Comparison of ENCODE assay signal across 15 cellular contexts in genomic region chr21:43619856-43620255, GRCh38. TPM values are rescaled to one million over a fixed set of nuclear protein-coding genes. Genes with fewer than 3 reads are reported as not detected.
DNase-seq lines count a peak whose midpoint lies in the region; ATAC-seq and TF ChIP-seq lines count a peak whose summit lies in the region.
"Had no signal": no experiment of that assay in that cellular context is flagged by ENCODE, and none has a peak within 500 bp of the region (broad histone marks: within the 10 kb centered on the region; RNA-seq: fewer than 3 reads in every experiment).

No MANE protein-coding gene starts in this region.

- no peaks in the 10 kb centered on the region for H3K27me3 ChIP-seq in H9 (ENCODE audit: insufficient read depth, low read length)

- H3K27me3 Mint-ChIP-seq in H9 (ENCODE audit: low read depth) (no peaks in the 10 kb centered on the region), osteocyte (ENCODE audit: unreplicated experiment) (no peaks in the 10 kb centered on the region)
- H3K27me3 Mint-ChIP-seq: stimulated activated naive CD8-positive, alpha-beta T cell treated with anti-CD3 and anti-CD28 coated beads, Interleukin-15, Interleukin-2, amounts not matched to agents 100 ng/mL and 50 ng/mL, for 24 hours had no signal

- ATAC-seq in HG03039 (IDR thresholded peaks at IDR 0.05; ENCODE audit: unreplicated experiment) = no peak
- ATAC-seq: activated CD8-positive, alpha-beta T cell treated with anti-CD3 and anti-CD28 coated beads, Interleukin-2, amount 10 ng/mL, durations not matched to agents 7 days and 5 days; sciatic nerve had no signal

- H3K9me3 Mint-ChIP-seq in H9 (peaks cover 15 to 16% of the 10 kb centered on the region in 2 experiments), osteocyte (ENCODE audit: unreplicated experiment) (no peaks in the 10 kb centered on the region)

- no peak for DNase-seq in H9
- peak; percentile 71 for DNase-seq in OCI-M1 (lab: John Stamatoyannopoulos, UW)
- no peak for DNase-seq in epithelial cell of proximal tubule (ENCODE audit: low read depth)
- DNase-seq in osteocyte (ENCODE audit: extremely low spot score, unreplicated experiment) = no peak
- no peak for DNase-seq in erythroblast (lab: John Stamatoyannopoulos, UW)
- DNase-seq in GM03348 (ENCODE audit: low spot score) = no peak
- DNase-seq: activated CD8-positive, alpha-beta T cell treated with anti-CD3 and anti-CD28 coated beads, Interleukin-2, amount 10 ng/mL, durations not matched to agents 7 days and 5 days; aorta; kidney glomerular epithelial cell; NCI-H1092; SHP77 had no signal

- no peak for TF ChIP-seq POLR2A in erythroblast (IDR thresholded peaks at IDR 0.05; ENCODE audit: low read length)

- no peaks in the 10 kb centered on the region for H3K9me3 ChIP-seq in H9 (ENCODE audit: control insufficient read depth, low read depth, low read length)

- no peak overlapping the region for H3K4ac ChIP-seq in H9 (ENCODE audit: low read depth, low read length)

- no peak overlapping the region for H4K91ac ChIP-seq in H9 (ENCODE audit: insufficient read length, low read depth, low read length)

- no peaks in the 10 kb centered on the region for H3K79me2 ChIP-seq in H9 (ENCODE audit: insufficient read depth, low read length)

- H3K27ac Mint-ChIP-seq in H9 (no peak overlapping the region), osteocyte (ENCODE audit: unreplicated experiment) (no peak overlapping the region)
- H3K27ac Mint-ChIP-seq: activated CD8-positive, alpha-beta T cell treated with anti-CD3 and anti-CD28 coated beads, Interleukin-2, amount 10 ng/mL, durations not matched to agents 7 days and 5 days; nephron; stimulated activated naive CD8-positive, alpha-beta T cell treated with anti-CD3 and anti-CD28 coated beads, Interleukin-15, Interleukin-2, amounts not matched to agents 100 ng/mL and 50 ng/mL, for 24 hours had no signal

- H2AK5ac ChIP-seq in H9 (ENCODE audit: insufficient read length, low read length) = no peak overlapping the region

- no peak overlapping the region for H2AFZ ChIP-seq in H9 (ENCODE audit: low read length)

- no peak overlapping the region for H3K14ac ChIP-seq in H9 (ENCODE audit: insufficient read depth, low read length)

- H2BK5ac ChIP-seq in H9 (ENCODE audit: insufficient read length, low read length) = no peak overlapping the region

- WGBS in H9 (ENCODE audit: extremely low coverage, insufficient read length, low lambda C conversion rate) = no CpG with 5 or more reads among the region's 4 CpGs

- no peak overlapping the region for H3K18ac ChIP-seq in H9 (ENCODE audit: insufficient read length, low read depth, low read length)

- H3K56ac ChIP-seq in H9 (ENCODE audit: insufficient read length, low read depth, low read length) = no peak overlapping the region

- H3K4me3 Mint-ChIP-seq in H9 (no peak overlapping the region), osteocyte (ENCODE audit: unreplicated experiment) (no peak overlapping the region)
- H3K4me3 Mint-ChIP-seq: activated CD8-positive, alpha-beta T cell treated with anti-CD3 and anti-CD28 coated beads, Interleukin-2, amount 10 ng/mL, durations not matched to agents 7 days and 5 days; nephron; stimulated activated naive CD8-positive, alpha-beta T cell treated with anti-CD3 and anti-CD28 coated beads, Interleukin-15, Interleukin-2, amounts not matched to agents 100 ng/mL and 50 ng/mL, for 24 hours had no signal

- no peak overlapping the region for H3K27ac ChIP-seq in H9 (ENCODE audit: insufficient read length, low read depth, low read length)

- no peak overlapping the region for H2BK20ac ChIP-seq in H9 (ENCODE audit: low read depth, low read length, poor library complexity, severe bottlenecking)

- H3K4me1 Mint-ChIP-seq in H9 (no peaks in the 10 kb centered on the region), osteocyte (ENCODE audit: unreplicated experiment) (peaks cover 8% of the 10 kb centered on the region)
- H3K4me1 Mint-ChIP-seq: nephron had no signal

- H3K23ac ChIP-seq in H9 (ENCODE audit: insufficient read length, low read depth, low read length) = no peak overlapping the region

- H3K36me3 Mint-ChIP-seq in H9 (ENCODE audit: insufficient read depth in 1 of 3, low read depth in 3 of 3) (peaks cover 6 to 9% (median 9%) of the 10 kb centered on the region in 3 experiments; a peak in 6 of 7 replicates), osteocyte (ENCODE audit: unreplicated experiment) (peaks cover 20% of the 10 kb centered on the region)

- no peaks in the 10 kb centered on the region for H3K4me1 ChIP-seq in H9 (ENCODE audit: insufficient read depth, low read length)

- no peak overlapping the region for H2BK15ac ChIP-seq in H9 (ENCODE audit: low read depth, low read length)

- no peak overlapping the region for H3K4me3 ChIP-seq in epithelial cell of proximal tubule (ENCODE audit: low read depth, low read length)

- no peak overlapping the region for H2BK12ac ChIP-seq in H9 (ENCODE audit: insufficient read length, low read depth, low read length)

- H4K5ac ChIP-seq in H9 (ENCODE audit: insufficient read length, low read depth, low read length) = no peak overlapping the region

- H2BK120ac ChIP-seq in H9 (ENCODE audit: low read depth, low read length, poor library complexity, severe bottlenecking) = no peak overlapping the region

- H3K79me1 ChIP-seq in H9 (ENCODE audit: insufficient read depth, low read depth, low read length, poor library complexity, severe bottlenecking) = no peaks in the 10 kb centered on the region

- no peak overlapping the region for H4K8ac ChIP-seq in H9 (replicated peaks; ENCODE audit: insufficient read length, low read depth, low read length)

- H3K23me2 ChIP-seq in H9 (ENCODE audit: insufficient read length, low read depth, low read length, poor library complexity, severe bottlenecking) = no peaks in the 10 kb centered on the region

- H3T11ph ChIP-seq in H9 (ENCODE audit: low read length) = no peak overlapping the region

- H3K4me2 ChIP-seq in H9 (ENCODE audit: insufficient read depth, insufficient read length, low read length) = no peak overlapping the region

- no peak overlapping the region for H3K9ac ChIP-seq in H9 (ENCODE audit: extremely low read depth, insufficient read length, low read length)

- TF ChIP-seq CTCF in H9 (conservative IDR thresholded peaks at IDR 0.05) (peak; percentile 56), epithelial cell of proximal tubule (conservative IDR thresholded peaks at IDR 0.05; ENCODE audit: low read depth, low read length) (peak; percentile 46), osteocyte (IDR thresholded peaks at IDR 0.05) (peak; percentile 15)

- no peaks in the 10 kb centered on the region for H4K20me1 ChIP-seq in H9 (ENCODE audit: control insufficient read depth, insufficient read depth, insufficient read length)

RNA-seq across cellular contexts. Expression of gene HSF2BP, which starts 39.4 kb away (rescaled TPM):
- total RNA-seq in H9 (2021) (1.5 and 1.7 TPM in 2 replicates), epithelial cell of proximal tubule (0.12 and 0.72 TPM in 2 replicates), osteocyte (3.4 and 3.7 TPM in 2 replicates)

RNA-seq across cellular contexts. Expression of gene RRP1B, which starts 39.5 kb away (rescaled TPM):
- total RNA-seq in H9 (2021) (94.6 and 96.6 TPM in 2 replicates), epithelial cell of proximal tubule (37.6 and 49.2 TPM in 2 replicates), osteocyte (26.0 and 26.5 TPM in 2 replicates)
